ENCODE assay signal across 1 cellular context in genomic region chr7:12257582-12257981, GRCh38.
TF ChIP-seq lines count a peak whose summit lies in the region.

No MANE protein-coding gene starts in this region.

TF ChIP-seq in GM12878, 131 proteins besides CTCF, POLR2A, EP300 and RAD21 (continues in another document):
- no peak; the same call in 1 of the 2 replicates for TF ChIP-seq SMC3 (IDR thresholded peaks at IDR 0.05; ENCODE audit: borderline replicate concordance, low read length)
- TF ChIP-seq RAD51 (IDR thresholded peaks at IDR 0.05): no peak
- no peak for TF ChIP-seq SIX5 (IDR thresholded peaks at IDR 0.05; ENCODE audit: low read depth, low read length, severe bottlenecking)
- no peak for TF ChIP-seq USF1 (IDR thresholded peaks at IDR 0.05; ENCODE audit: borderline replicate concordance, extremely low read length, insufficient read depth, low read depth, low read length)
- TF ChIP-seq KAT2A (conservative IDR thresholded peaks at IDR 0.05; ENCODE audit: control insufficient read depth, low read depth, low read length): no peak
- no peak for TF ChIP-seq SUPT20H (IDR thresholded peaks at IDR 0.05; ENCODE audit: borderline replicate concordance, control insufficient read depth, low read depth, low read length)
- TF ChIP-seq RUNX3 (IDR thresholded peaks at IDR 0.05; ENCODE audit: low read length): peak; percentile 98
- TF ChIP-seq MEF2A (IDR thresholded peaks at IDR 0.05; ENCODE audit: insufficient read depth, low read depth, low read length): peak; percentile 81
- TF ChIP-seq HDAC2 (IDR thresholded peaks at IDR 0.05): no peak
- peak; percentile 90 for TF ChIP-seq ATF2 (IDR thresholded peaks at IDR 0.05; ENCODE audit: low read length)
- TF ChIP-seq NKRF (conservative IDR thresholded peaks at IDR 0.05): no peak
- no peak for TF ChIP-seq FOS (IDR thresholded peaks at IDR 0.05; ENCODE audit: borderline replicate concordance, extremely low read depth, insufficient read length)
- no peak for TF ChIP-seq ESRRA (IDR thresholded peaks at IDR 0.05; ENCODE audit: low read length)
- TF ChIP-seq STAT3 (IDR thresholded peaks at IDR 0.05; ENCODE audit: low read depth, low read length): peak; percentile 95; the same call in 1 of the 2 replicates
- peak; percentile 17; the same call in 1 of the 2 replicates for TF ChIP-seq IRF5 (IDR thresholded peaks at IDR 0.05; ENCODE audit: borderline replicate concordance)
- peak; percentile 63 for TF ChIP-seq CREB1 (IDR thresholded peaks at IDR 0.05; ENCODE audit: low read depth)
- peak; percentile 93 for TF ChIP-seq NBN (IDR thresholded peaks at IDR 0.05)
- no peak for TF ChIP-seq IRF3 (IDR thresholded peaks at IDR 0.05)
- TF ChIP-seq ATF7 (IDR thresholded peaks at IDR 0.05; ENCODE audit: low read depth): peak; percentile 92
- TF ChIP-seq BCLAF1 (IDR thresholded peaks at IDR 0.05): no peak
- peak; percentile 62 for TF ChIP-seq CBFB (IDR thresholded peaks at IDR 0.05; ENCODE audit: low read depth)
- peak; percentile 96 for TF ChIP-seq BACH1 (IDR thresholded peaks at IDR 0.05; ENCODE audit: borderline replicate concordance)
- TF ChIP-seq ZBTB33 (IDR thresholded peaks at IDR 0.05): no peak
- TF ChIP-seq IKZF2 (IDR thresholded peaks at IDR 0.05): peak; percentile 98
- TF ChIP-seq RFX5 (IDR thresholded peaks at IDR 0.05; ENCODE audit: low read depth, low read length): no peak
- TF ChIP-seq ZNF217 (IDR thresholded peaks at IDR 0.05): peak; percentile 99
- no peak for TF ChIP-seq KLF5 (IDR thresholded peaks at IDR 0.05; ENCODE audit: partially characterized antibody)
- TF ChIP-seq TCF3 (IDR thresholded peaks at IDR 0.05; ENCODE audit: borderline replicate concordance, insufficient read depth, low read depth, low read length): no peak
- 0 out of 2 replicates have a peak, but pooled peaks have one; percentile 61 for TF ChIP-seq PML (IDR thresholded peaks at IDR 0.05; ENCODE audit: low read length)
- TF ChIP-seq GATAD2B (conservative IDR thresholded peaks at IDR 0.05; ENCODE audit: low read depth): no peak
- TF ChIP-seq ELK1 (IDR thresholded peaks at IDR 0.05; ENCODE audit: low read depth, low read length): no peak
- no peak for TF ChIP-seq ATF3 (IDR thresholded peaks at IDR 0.05; ENCODE audit: borderline replicate concordance, extremely low read depth, low read depth, low read length)
- TF ChIP-seq TBL1XR1 (IDR thresholded peaks at IDR 0.05; ENCODE audit: low read depth, low read length): peak; percentile 95
- peak; percentile 89 for TF ChIP-seq EED (IDR thresholded peaks at IDR 0.05; ENCODE audit: low read depth)
- TF ChIP-seq GABPA (IDR thresholded peaks at IDR 0.05; ENCODE audit: low read depth): peak; percentile 54; the same call in 1 of the 2 replicates
- no peak for TF ChIP-seq ZNF207 (IDR thresholded peaks at IDR 0.05; ENCODE audit: borderline replicate concordance)
- peak; percentile 100 for TF ChIP-seq MTA2 (IDR thresholded peaks at IDR 0.05; ENCODE audit: low read depth)
- peak; percentile 96 for TF ChIP-seq JUNB (IDR thresholded peaks at IDR 0.05)
- TF ChIP-seq ZNF622 (IDR thresholded peaks at IDR 0.05): no peak
- peak; percentile 83 for TF ChIP-seq CREM (IDR thresholded peaks at IDR 0.05; ENCODE audit: low read depth)
- TF ChIP-seq CHD1 (IDR thresholded peaks at IDR 0.05; ENCODE audit: low read depth, low read length): no peak
- TF ChIP-seq FOXK2 (IDR thresholded peaks at IDR 0.05): no peak
- no peak for TF ChIP-seq YBX1 (IDR thresholded peaks at IDR 0.05)
- TF ChIP-seq HDAC6 (IDR thresholded peaks at IDR 0.05; ENCODE audit: unreplicated experiment): no peak
- no peak for TF ChIP-seq POLR2AphosphoS2 (IDR thresholded peaks at IDR 0.05; ENCODE audit: low read depth, low read length)
- peak; percentile 92 for TF ChIP-seq RELB (IDR thresholded peaks at IDR 0.05; ENCODE audit: low read depth)
- peak; percentile 89; the same call in 1 of the 2 replicates for TF ChIP-seq ZBED1 (IDR thresholded peaks at IDR 0.05; ENCODE audit: borderline replicate concordance)
- TF ChIP-seq ZBTB11 (CRISPR knock-in tag; IDR thresholded peaks at IDR 0.05): no peak
- 0 out of 2 replicates have a peak, but pooled peaks have one; percentile 88 for TF ChIP-seq RCOR1 (conservative IDR thresholded peaks at IDR 0.05; ENCODE audit: low read depth, low read length)
